18 cellular contexts compared by ENCODE assay signal in genomic region chr6:129908858-129909257, GRCh38. TPM values are rescaled to one million over a fixed set of nuclear protein-coding genes. Genes with fewer than 3 reads are reported as not detected.
A peak's percentile ranks its signal among the peaks of the same experiment; 100 is the strongest.
DNase-seq lines count a peak whose midpoint lies in the region; ATAC-seq and TF ChIP-seq lines count a peak whose summit lies in the region.
"Had no signal": no experiment of that assay in that cellular context is flagged by ENCODE, and none has a peak within 500 bp of the region (broad histone marks: within the 10 kb centered on the region; RNA-seq: fewer than 3 reads in every experiment).

No MANE protein-coding gene starts in this region.

- no peaks in the 10 kb centered on the region for H3K9me3 ChIP-seq in gastroesophageal sphincter
- H3K9me3 ChIP-seq: colonic mucosa, upper lobe of right lung had no signal

- H3K4me1 ChIP-seq in gastroesophageal sphincter, result no peaks in the 10 kb centered on the region
- H3K4me1 ChIP-seq: colonic mucosa, left ventricle myocardium inferior, upper lobe of right lung had no signal

- no peak for TF ChIP-seq POLR2A in gastroesophageal sphincter (IDR thresholded peaks at IDR 0.05)

- no peak overlapping the region for H3K4me3 ChIP-seq in gastroesophageal sphincter
- H3K4me3 ChIP-seq: colonic mucosa, K562, left ventricle myocardium inferior, upper lobe of right lung had no signal

- DNase-seq in anterior cingulate cortex (lab: John Stamatoyannopoulos, UW) (no peak), SHP77 (lab: John Stamatoyannopoulos, UW) (no peak), HK-2 (ENCODE audit: unreplicated experiment) (no peak)
- DNase-seq: activated CD4-positive, alpha-beta T cell treated with anti-CD3 and anti-CD28 coated beads for 48 hours; colonic mucosa; left ventricle myocardium inferior; NCI-H1417 treated with DMSO at 0.1 percent for 48 hours; NCI-H510A; stimulated activated CD4-positive, alpha-beta T cell treated with anti-CD3 and anti-CD28 coated beads, Interleukin-2, amount 100 ng/mL, for 24 hours; upper lobe of right lung had no signal

- TF ChIP-seq CTCF in gastroesophageal sphincter (IDR thresholded peaks at IDR 0.05), result no peak

- ATAC-seq in GM18511 (IDR thresholded peaks at IDR 0.05; ENCODE audit: unreplicated experiment), result peak; percentile 81
- peak; percentile 59 for ATAC-seq in GM19397 (IDR thresholded peaks at IDR 0.05; ENCODE audit: unreplicated experiment)
- peak; percentile 72 for ATAC-seq in HG02678 (IDR thresholded peaks at IDR 0.05; ENCODE audit: unreplicated experiment)
- ATAC-seq in HG03342 (IDR thresholded peaks at IDR 0.05; ENCODE audit: unreplicated experiment), result peak; percentile 80
- no peak for ATAC-seq in gastroesophageal sphincter
- ATAC-seq: K562, upper lobe of right lung had no signal

- H3K27me3 ChIP-seq in gastroesophageal sphincter, result no peaks in the 10 kb centered on the region
- H3K27me3 ChIP-seq: colonic mucosa, upper lobe of right lung had no signal

- no peak overlapping the region for H3K27ac ChIP-seq in gastroesophageal sphincter
- H3K27ac ChIP-seq: colonic mucosa, left ventricle myocardium inferior, upper lobe of right lung had no signal

- H3K36me3 ChIP-seq in gastroesophageal sphincter, result no peaks in the 10 kb centered on the region
- H3K36me3 ChIP-seq: colonic mucosa, left ventricle myocardium inferior, upper lobe of right lung had no signal

- TF ChIP-seq EP300 in gastroesophageal sphincter (IDR thresholded peaks at IDR 0.05), result no peak

RNA-seq across cellular contexts. Expression of gene TMEM244, which starts 47.7 kb away (rescaled TPM):
- not detected for total RNA-seq in gastroesophageal sphincter
- total RNA-seq: activated T-helper 1 cell treated with anti-CD3 and anti-CD28 coated beads, Interleukin-12 subunit alpha, Interleukin-12 subunit beta, Interleukin-2, Interleukin-4 antibody, amounts not matched to agents 30 ng/mL and 10 ng/mL and 1 ng/mL, durations not matched to agents 14 hours and 24 hours and 36 hours; colonic mucosa; K562; left ventricle myocardium inferior; T-helper 1 cell treated with Interleukin-12 subunit alpha and Interleukin-12 subunit beta and Interleukin-4 antibody, amounts not matched to agents 30 ng/mL and 1 ng/mL, for 36 hours; upper lobe of right lung had no signal
